Comparison of ENCODE assay signal across 8 cellular contexts in the genomic region with DNA sequence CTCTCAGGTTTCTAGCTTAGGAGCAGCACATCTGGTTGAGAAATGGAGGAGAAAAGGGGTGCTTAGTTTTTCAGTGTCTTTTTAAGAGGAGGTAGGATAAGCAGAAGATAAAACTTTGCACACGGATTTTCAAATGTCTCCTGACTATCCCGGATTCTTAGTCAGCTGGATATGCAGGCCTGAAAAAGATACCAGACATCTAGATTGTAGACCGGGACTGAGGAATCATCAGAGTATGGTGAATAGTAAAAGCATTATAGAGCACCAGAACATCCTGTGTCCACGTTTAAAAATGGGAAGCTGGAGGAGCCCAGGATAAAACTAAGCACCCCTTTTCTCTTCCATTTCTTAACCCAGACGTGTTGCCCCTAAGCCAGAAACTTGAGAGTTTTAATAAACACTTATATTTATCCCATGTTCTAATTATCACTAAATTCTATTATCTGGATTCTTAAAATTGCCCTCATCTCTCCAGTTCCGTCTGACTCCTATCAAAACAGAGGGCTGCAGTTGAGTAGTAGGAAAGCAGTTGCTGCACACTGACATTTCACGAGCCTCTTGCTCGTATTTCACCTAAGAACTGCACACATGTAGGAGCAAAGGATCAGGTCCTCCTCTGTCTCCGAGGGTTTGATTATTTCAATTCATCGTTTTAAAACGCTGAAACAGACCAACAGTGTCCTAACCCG. TPM values are rescaled to one million over a fixed set of nuclear protein-coding genes. Genes with fewer than 3 reads are reported as not detected.
A peak's percentile ranks its signal among the peaks of the same experiment; 100 is the strongest.
DNase-seq lines count a peak whose midpoint lies in the region; TF ChIP-seq lines count a peak whose summit lies in the region.

No MANE protein-coding gene starts in this region.

- peak; percentile 3 for DNase-seq in GM13977 (ENCODE audit: low spot score)
- DNase-seq in GM23248: peak; percentile 54
- peak; percentile 25 to 58 for DNase-seq in Kasumi-1 (lab: John Stamatoyannopoulos, UW)
- no peak for DNase-seq in adrenal gland
- no peak for DNase-seq in spleen
- DNase-seq in NCI-H128 (lab: John Stamatoyannopoulos, UW; ENCODE audit: unreplicated experiment): no peak
- no peak for DNase-seq in HuH-7 (ENCODE audit: low spot score)

- H3K4me3 ChIP-seq in GM23248: peak overlapping the region; percentile 85
- peak overlapping the region; percentile 48 to 93 (median 71) for H3K4me3 ChIP-seq in adrenal gland
- peak overlapping the region; percentile 99 for H3K4me3 ChIP-seq in iPS-20b (ENCODE audit: low read length)
- H3K4me3 ChIP-seq in spleen: peak overlapping the region; percentile 55 to 89 (median 72)

- H3K27ac ChIP-seq in GM23248 (peak overlapping the region; percentile 46), adrenal gland (peak overlapping the region; percentile 26 to 90 (median 78)), iPS-20b (ENCODE audit: low read length) (peak overlapping the region; percentile 53), spleen (peak overlapping the region; percentile 58 to 92 (median 90))

- TF ChIP-seq CTCF in GM13977 (IDR thresholded peaks at IDR 0.05; ENCODE audit: extremely low read depth, insufficient read depth, missing control alignments) (no peak), adrenal gland (IDR thresholded peaks at IDR 0.05) (no peak), spleen (IDR thresholded peaks at IDR 0.05 in 8 of 11, conservative IDR thresholded peaks at IDR 0.05 in 3 of 11) (no peak)

- in situ Hi-C loops in GM13977 (cut with MboI; ENCODE audit: low pct_unique_long_range_greater_than_20kb, low sequenced_read_pairs, unreplicated experiment): no loop called here
- in situ Hi-C loops in GM23248 (cut with MboI): no loop called here

- H3K9me3 ChIP-seq in GM23248 (ENCODE audit: low read depth) (no peaks in the 10 kb centered on the region), adrenal gland (replicated peaks in 1 of 3) (no peaks in the 10 kb centered on the region), iPS-20b (ENCODE audit: insufficient read depth, low read depth, low read length) (no peaks in the 10 kb centered on the region; the same call in 1 of the 2 replicates), spleen (no peaks in the 10 kb centered on the region)

- WGBS in GM23248 (ENCODE audit: low coverage in 1 of 2, low lambda C conversion rate in 2 of 2, missing lambda C conversion rate in 2 of 2), 2 experiments: 3% methylated on average over 12 of the region's 12 CpGs
- 3 to 6% (median 5%) methylated on average over 12 of the region's 12 CpGs for WGBS in adrenal gland, 4 donors
- 8 to 15% (median 12%) methylated on average over 12 of the region's 12 CpGs for WGBS in spleen, 5 donors

- H2AFZ ChIP-seq in GM23248: peak overlapping the region; percentile 98

- H3K79me2 ChIP-seq in GM23248 (ENCODE audit: insufficient read depth): peaks cover 44% of the 10 kb centered on the region

- intact Hi-C loops in adrenal gland (cut with DNase I) (no loop called here), spleen (cut with DNase I; ENCODE audit: low total_unique reads) (no loop called here)

- H3F3A ChIP-seq in GM23248 (ENCODE audit: insufficient read depth): peaks cover 7% of the 10 kb centered on the region; the same call in 1 of the 2 replicates

- H3K36me3 ChIP-seq in GM23248 (ENCODE audit: low read depth): no peaks in the 10 kb centered on the region
- no peaks in the 10 kb centered on the region for H3K36me3 ChIP-seq in adrenal gland (replicated peaks in 1 of 2)
- H3K36me3 ChIP-seq in iPS-20b (ENCODE audit: insufficient read depth, low read depth, low read length): peaks cover 14% of the 10 kb centered on the region
- peaks cover 0 to 13% (median 0%) of the 10 kb centered on the region in 6 donors for H3K36me3 ChIP-seq in spleen

- H3K9ac ChIP-seq in GM23248 (peak overlapping the region; percentile 77), iPS-20b (ENCODE audit: low read depth, low read length) (peak overlapping the region; percentile 94)

- H3K4me1 ChIP-seq in GM23248 (ENCODE audit: insufficient read depth) (peaks cover 18% of the 10 kb centered on the region), adrenal gland (replicated peaks in 1 of 2) (peaks cover 3 to 4% of the 10 kb centered on the region in 2 donors), iPS-20b (ENCODE audit: insufficient read depth, low read length) (peaks cover 7% of the 10 kb centered on the region), spleen (peaks cover 4 to 32% (median 23%) of the 10 kb centered on the region in 6 donors)

- H4K20me1 ChIP-seq in GM23248 (ENCODE audit: insufficient read depth): no peaks in the 10 kb centered on the region

- H3K4me2 ChIP-seq in GM23248 (ENCODE audit: unreplicated experiment): peak overlapping the region; percentile 92

- H3K9me2 ChIP-seq in GM23248 (ENCODE audit: insufficient read depth): no peaks in the 10 kb centered on the region

- no peak for TF ChIP-seq POLR2A in adrenal gland (IDR thresholded peaks at IDR 0.05)
- TF ChIP-seq POLR2A in spleen (IDR thresholded peaks at IDR 0.05): no peak

- H3K27me3 ChIP-seq in GM23248 (replicated peaks; ENCODE audit: insufficient read depth): no peaks in the 10 kb centered on the region
- no peaks in the 10 kb centered on the region for H3K27me3 ChIP-seq in adrenal gland
- H3K27me3 ChIP-seq in iPS-20b (ENCODE audit: insufficient read depth, low read length): no peaks in the 10 kb centered on the region
- no peaks in the 10 kb centered on the region for H3K27me3 ChIP-seq in spleen (replicated peaks in 1 of 7)

RNA-seq across cellular contexts. Expression of a gene that starts 0.6 kb away (rescaled TPM):
- total RNA-seq in GM23248 (2014; rRNA removed; shearing (Covaris generic)): 55.3 and 60.0 TPM in 2 replicates
- polyA plus RNA-seq in GM23248 (2016; fragmentation: Nextera tagmentation; extraction: Ambion mirVana): 79.2 and 79.8 TPM in 2 replicates
- total RNA-seq in adrenal gland: 10 to 100 TPM; 15.3 to 35.2 (median 28.0) TPM
- polyA plus RNA-seq in adrenal gland: 10 to 100 TPM in 1 of 3 donors, 1 to 10 TPM in 2; 3.4 to 44.5 (median 7.5) TPM
- total RNA-seq in spleen: 10 to 100 TPM; 18.4 to 29.3 (median 21.6) TPM
- polyA plus RNA-seq in spleen: 1 to 10 TPM; 3.2 to 7.1 (median 6.4) TPM

Comparison
In these comparisons a context has a peak if more than half of its experiments do, and no peak if none do; other contexts are left out.
1. DNase-seq: peak in GM13977 (single experiment), GM23248 (single experiment) and Kasumi-1 (2 of 2); none in adrenal gland (0 of 7), spleen (single experiment), NCI-H128 (single experiment) and HuH-7 (single experiment).
2. Peak in every context shown above with its lines, with median percentiles within 50 percentile points of each other: H3K27ac ChIP-seq and H3K4me3 ChIP-seq.